8 cellular contexts compared by ENCODE assay signal in genomic region chr19:19115954-19116353, GRCh38. TPM values are rescaled to one million over a fixed set of nuclear protein-coding genes. Genes with fewer than 3 reads are reported as not detected.
DNase-seq lines count a peak whose midpoint lies in the region; ATAC-seq and TF ChIP-seq lines count a peak whose summit lies in the region.

No MANE protein-coding gene starts in this region.

- H3K27ac ChIP-seq in cardiac muscle cell = no peak overlapping the region

- no peaks in the 10 kb centered on the region for H3K9me3 Mint-ChIP-seq in naive B cell

- no peak overlapping the region for H3K4me3 ChIP-seq in cardiac muscle cell
- H3K4me3 ChIP-seq in astrocyte of the spinal cord (ENCODE audit: low read depth, low read length) = no peak overlapping the region

- H3K36me3 ChIP-seq in cardiac muscle cell = no peaks in the 10 kb centered on the region

- ATAC-seq in Right ventricle myocardium inferior = no peak
- peak; percentile 54 to 65 for ATAC-seq in naive B cell (ENCODE audit: low read depth in 2 of 2)
- ATAC-seq in HG03342 (IDR thresholded peaks at IDR 0.05; ENCODE audit: unreplicated experiment) = no peak

- in situ Hi-C loops in astrocyte of the spinal cord (cut with HindIII; ENCODE audit: low sequenced_read_pairs) = no loop called here

- H3K36me3 Mint-ChIP-seq in naive B cell = peaks cover 0 to 11% of the 10 kb centered on the region in 2 donors

- no peaks in the 10 kb centered on the region for H3K27me3 ChIP-seq in cardiac muscle cell

- H3K4me1 Mint-ChIP-seq in naive B cell = peaks cover 13 to 19% (median 15%) of the 10 kb centered on the region in 3 donors

- intact Hi-C loops in Right ventricle myocardium inferior (cut with DNase I) = no loop called here

- peak overlapping the region in 3 of 6 donors; percentile 36 to 64 (median 39) for H3K27ac Mint-ChIP-seq in naive B cell

- peaks cover 18% of the 10 kb centered on the region for H3K4me1 ChIP-seq in cardiac muscle cell (ENCODE audit: low read depth)

- no peaks in the 10 kb centered on the region for H3K9me3 ChIP-seq in cardiac muscle cell (ENCODE audit: low read depth)

- DNase-seq in cardiac muscle cell (ENCODE audit: low read depth in 1 of 2, low spot score in 1 of 2) (peak; percentile 19 to 24), Right ventricle myocardium inferior (ENCODE audit: missing footprints) (no peak), SHP77 (lab: John Stamatoyannopoulos, UW) (peak; percentile 16 to 42), astrocyte of the spinal cord (ENCODE audit: low read depth, low spot score) (no peak), naive B cell (no peak), amniotic stem cell (lab: John Stamatoyannopoulos, UW) (no peak), GOT3 (lab: John Stamatoyannopoulos, UW) (no peak)

- H3K27me3 Mint-ChIP-seq in naive B cell = no peaks in the 10 kb centered on the region

- peak; percentile 64 for TF ChIP-seq CTCF in cardiac muscle cell (IDR thresholded peaks at IDR 0.05; ENCODE audit: low read depth, low read length)
- peak; percentile 55 for TF ChIP-seq CTCF in astrocyte of the spinal cord (IDR thresholded peaks at IDR 0.05; ENCODE audit: low read depth, low read length)

- no peak overlapping the region for H3K4me3 Mint-ChIP-seq in naive B cell

RNA-seq across cellular contexts. Expression of gene TMEM161A, which starts 22.3 kb away (rescaled TPM):
- total RNA-seq in cardiac muscle cell = 83.9 and 136 TPM in 2 replicates
- polyA plus RNA-seq in cardiac muscle cell = 121 and 157 TPM in 2 replicates
- total RNA-seq in Right ventricle myocardium inferior = 23.5 TPM
- polyA plus RNA-seq in naive B cell (ENCODE audit: low read depth in 6 of 6) = 10 to 100 TPM; 15.0 to 22.9 (median 18.3) TPM

RNA-seq across cellular contexts. Expression of gene SLC25A42, which starts 52.2 kb away (rescaled TPM):
- total RNA-seq in cardiac muscle cell (22.4 and 30.4 TPM in 2 replicates), Right ventricle myocardium inferior (30.9 TPM)
- polyA plus RNA-seq in cardiac muscle cell (28.7 and 31.3 TPM in 2 replicates), naive B cell (ENCODE audit: low read depth in 6 of 6) (10 to 100 TPM; 13.5 to 34.1 (median 19.0) TPM)

RNA-seq across cellular contexts. Expression of gene MEF2B, which starts 54.1 kb away (rescaled TPM):
- total RNA-seq in cardiac muscle cell (0.18 TPM in 1 of 2 replicates, not detected in the other), Right ventricle myocardium inferior (1.4 TPM)
- polyA plus RNA-seq in cardiac muscle cell (1.2 and 1.7 TPM in 2 replicates), naive B cell (ENCODE audit: low read depth in 6 of 6) (1 to 10 TPM in 1 of 6 donors, under 1 TPM in 3, not detected in 2; 0.19 to 1.4 (median 0.38) TPM)

Comparison
In these comparisons a context has a peak if more than half of its experiments do, and no peak if none do; other contexts are left out.
1. DNase-seq: peak in cardiac muscle cell (2 of 2) and SHP77 (2 of 2); none in Right ventricle myocardium inferior (single experiment), astrocyte of the spinal cord (single experiment), naive B cell (single experiment), amniotic stem cell (single experiment) and GOT3 (single experiment).
2. ATAC-seq: peak in naive B cell (2 of 2); none in Right ventricle myocardium inferior (single experiment) and HG03342 (single experiment).